In the genomic region with DNA sequence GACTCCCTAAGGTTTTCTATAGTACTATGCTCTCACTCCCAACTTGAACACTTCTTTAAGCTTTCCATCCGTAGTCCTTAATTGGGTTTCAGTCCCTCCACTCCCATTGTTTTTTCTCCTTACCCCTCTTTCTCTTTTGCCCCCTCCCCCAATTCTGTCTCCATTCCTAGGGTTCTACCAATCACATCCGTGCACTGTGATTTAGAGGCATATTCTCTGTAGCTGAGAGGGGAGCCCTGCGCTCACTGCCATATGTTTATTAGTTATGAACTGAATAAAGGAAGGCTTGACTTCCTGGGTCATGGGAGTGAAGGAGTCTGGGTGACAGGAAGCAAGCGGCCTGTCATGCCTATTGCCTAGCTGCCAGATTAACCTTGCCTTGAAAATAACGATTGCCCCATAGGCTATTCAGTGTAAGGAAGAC, we compare ENCODE assay signal across 8 cellular contexts. TPM values are rescaled to one million over a fixed set of nuclear protein-coding genes. Genes with fewer than 3 reads are reported as not detected.
DNase-seq lines count a peak whose midpoint lies in the region; ATAC-seq and TF ChIP-seq lines count a peak whose summit lies in the region.

No MANE protein-coding gene starts in this region.

- peak; percentile 28 for DNase-seq in AG08396 (ENCODE audit: low spot score)
- peak; percentile 12 for DNase-seq in NCI-H774 (lab: John Stamatoyannopoulos, UW)
- peak; percentile 9 for DNase-seq in activated T-helper 2 cell treated with anti-CD3 and anti-CD28 coated beads, Interferon-gamma antibody, Interleukin-2, Interleukin-4, amounts not matched to agents 10 μg/mL and 5 μg/mL and 100 μg/mL, durations not matched to agents 14 hours and 24 hours and 36 hours (ENCODE audit: low spot score)

- TF ChIP-seq POLR2A in gastroesophageal sphincter (IDR thresholded peaks at IDR 0.05): no peak

- H3K4me1 ChIP-seq in gastroesophageal sphincter: peaks cover 0 to 11% (median 0%) of the 10 kb centered on the region in 3 donors
- H3K4me1 ChIP-seq in neutrophil (ENCODE audit: control insufficient read depth in 1 of 2, insufficient read depth in 1 of 2, low read depth in 1 of 2, low read length in 1 of 2): peaks cover 10 to 12% of the 10 kb centered on the region in 2 experiments

- peaks cover 22% of the 10 kb centered on the region for H3K36me3 Mint-ChIP-seq in activated T-helper 2 cell treated with anti-CD3 and anti-CD28 coated beads, Interferon-gamma antibody, Interleukin-2, Interleukin-4, amounts not matched to agents 10 μg/mL and 5 μg/mL and 100 μg/mL, durations not matched to agents 14 hours and 24 hours and 36 hours (ENCODE audit: low read depth)

- TF ChIP-seq EP300 in gastroesophageal sphincter (IDR thresholded peaks at IDR 0.05): no peak

- peak overlapping the region; percentile 97 for H3K4me3 Mint-ChIP-seq in activated T-helper 2 cell treated with anti-CD3 and anti-CD28 coated beads, Interferon-gamma antibody, Interleukin-2, Interleukin-4, amounts not matched to agents 10 μg/mL and 5 μg/mL and 100 μg/mL, durations not matched to agents 14 hours and 24 hours and 36 hours (ENCODE audit: low read depth)

- peak; percentile 43 for ATAC-seq in GM18517 (IDR thresholded peaks at IDR 0.05; ENCODE audit: unreplicated experiment)
- peak; percentile 60 for ATAC-seq in HG03196 (IDR thresholded peaks at IDR 0.05; ENCODE audit: unreplicated experiment)
- ATAC-seq in gastroesophageal sphincter: peak; percentile 49
- no peak for ATAC-seq in GM18873 (IDR thresholded peaks at IDR 0.05; ENCODE audit: low FRiP score, unreplicated experiment)

- H3K27ac ChIP-seq in gastroesophageal sphincter (peak overlapping the region; percentile 85 to 100 (median 90)), neutrophil (peak overlapping the region; percentile 92)

- 0 to 24% methylated on average over 2 to 4 of the region's 5 CpGs for whole genome bisulfite sequencing in gastroesophageal sphincter (ENCODE audit: low coverage in 1 of 2), 2 donors

- peak overlapping the region; percentile 98 for H3K27ac Mint-ChIP-seq in activated T-helper 2 cell treated with anti-CD3 and anti-CD28 coated beads, Interferon-gamma antibody, Interleukin-2, Interleukin-4, amounts not matched to agents 10 μg/mL and 5 μg/mL and 100 μg/mL, durations not matched to agents 14 hours and 24 hours and 36 hours

- H3K27me3 Mint-ChIP-seq in activated T-helper 2 cell treated with anti-CD3 and anti-CD28 coated beads, Interferon-gamma antibody, Interleukin-2, Interleukin-4, amounts not matched to agents 10 μg/mL and 5 μg/mL and 100 μg/mL, durations not matched to agents 14 hours and 24 hours and 36 hours (ENCODE audit: low read depth): peaks cover 3% of the 10 kb centered on the region

- H3K4me3 ChIP-seq in gastroesophageal sphincter: peak overlapping the region; percentile 62 to 99
- peak overlapping the region; percentile 65 to 73 for H3K4me3 ChIP-seq in neutrophil (ENCODE audit: low read depth in 1 of 2, low read length in 1 of 2)

- TF ChIP-seq CTCF in gastroesophageal sphincter (IDR thresholded peaks at IDR 0.05): no peak
- TF ChIP-seq CTCF in neutrophil (IDR thresholded peaks at IDR 0.05): no peak

- peaks cover 9% of the 10 kb centered on the region for H3K4me1 Mint-ChIP-seq in activated T-helper 2 cell treated with anti-CD3 and anti-CD28 coated beads, Interferon-gamma antibody, Interleukin-2, Interleukin-4, amounts not matched to agents 10 μg/mL and 5 μg/mL and 100 μg/mL, durations not matched to agents 14 hours and 24 hours and 36 hours (ENCODE audit: low read depth)

- no peaks in the 10 kb centered on the region for H3K9me3 ChIP-seq in gastroesophageal sphincter
- no peaks in the 10 kb centered on the region for H3K9me3 ChIP-seq in neutrophil

- H3K27me3 ChIP-seq in gastroesophageal sphincter: no peaks in the 10 kb centered on the region
- no peaks in the 10 kb centered on the region for H3K27me3 ChIP-seq in neutrophil

- H3K9me3 Mint-ChIP-seq in activated T-helper 2 cell treated with anti-CD3 and anti-CD28 coated beads, Interferon-gamma antibody, Interleukin-2, Interleukin-4, amounts not matched to agents 10 μg/mL and 5 μg/mL and 100 μg/mL, durations not matched to agents 14 hours and 24 hours and 36 hours: no peaks in the 10 kb centered on the region

- peaks cover 0 to 9% of the 10 kb centered on the region in 2 donors for H3K36me3 ChIP-seq in gastroesophageal sphincter
- peaks cover 9% of the 10 kb centered on the region for H3K36me3 ChIP-seq in neutrophil

- intact Hi-C loops in activated T-helper 2 cell treated with anti-CD3 and anti-CD28 coated beads, Interferon-gamma antibody, Interleukin-2, Interleukin-4, amounts not matched to agents 10 μg/mL and 5 μg/mL and 100 μg/mL, durations not matched to agents 14 hours and 24 hours and 36 hours (cut with micrococcal nuclease): loop anchor here (1.0 to 5.0 kb wide), 3 partner anchors 24 to 107 kb away; no protein-coding TSS in a partner anchor

RNA-seq across cellular contexts. Expression of gene MCTS1, which starts 0.5 kb away (rescaled TPM):
- 66.3 and 68.7 TPM in 2 replicates for total RNA-seq in activated T-helper 2 cell treated with anti-CD3 and anti-CD28 coated beads, Interferon-gamma antibody, Interleukin-2, Interleukin-4, amounts not matched to agents 10 μg/mL and 5 μg/mL and 100 μg/mL, durations not matched to agents 14 hours and 24 hours and 36 hours
- total RNA-seq in gastroesophageal sphincter: 10 to 100 TPM; 15.2 to 20.6 (median 17.7) TPM

RNA-seq across cellular contexts. Expression of gene C1GALT1C1, which starts 25.5 kb away (rescaled TPM):
- total RNA-seq in activated T-helper 2 cell treated with anti-CD3 and anti-CD28 coated beads, Interferon-gamma antibody, Interleukin-2, Interleukin-4, amounts not matched to agents 10 μg/mL and 5 μg/mL and 100 μg/mL, durations not matched to agents 14 hours and 24 hours and 36 hours: 24.5 and 25.0 TPM in 2 replicates
- 10 to 100 TPM; 15.2 to 24.8 (median 20.9) TPM for total RNA-seq in gastroesophageal sphincter

RNA-seq across cellular contexts. Expression of gene CUL4B, which starts 43.6 kb away (rescaled TPM):
- 26.9 and 30.7 TPM in 2 replicates for total RNA-seq in activated T-helper 2 cell treated with anti-CD3 and anti-CD28 coated beads, Interferon-gamma antibody, Interleukin-2, Interleukin-4, amounts not matched to agents 10 μg/mL and 5 μg/mL and 100 μg/mL, durations not matched to agents 14 hours and 24 hours and 36 hours
- 10 to 100 TPM; 42.2 to 60.2 (median 52.3) TPM for total RNA-seq in gastroesophageal sphincter
